Comparison of ENCODE assay signal across 9 cellular contexts in the genomic region with DNA sequence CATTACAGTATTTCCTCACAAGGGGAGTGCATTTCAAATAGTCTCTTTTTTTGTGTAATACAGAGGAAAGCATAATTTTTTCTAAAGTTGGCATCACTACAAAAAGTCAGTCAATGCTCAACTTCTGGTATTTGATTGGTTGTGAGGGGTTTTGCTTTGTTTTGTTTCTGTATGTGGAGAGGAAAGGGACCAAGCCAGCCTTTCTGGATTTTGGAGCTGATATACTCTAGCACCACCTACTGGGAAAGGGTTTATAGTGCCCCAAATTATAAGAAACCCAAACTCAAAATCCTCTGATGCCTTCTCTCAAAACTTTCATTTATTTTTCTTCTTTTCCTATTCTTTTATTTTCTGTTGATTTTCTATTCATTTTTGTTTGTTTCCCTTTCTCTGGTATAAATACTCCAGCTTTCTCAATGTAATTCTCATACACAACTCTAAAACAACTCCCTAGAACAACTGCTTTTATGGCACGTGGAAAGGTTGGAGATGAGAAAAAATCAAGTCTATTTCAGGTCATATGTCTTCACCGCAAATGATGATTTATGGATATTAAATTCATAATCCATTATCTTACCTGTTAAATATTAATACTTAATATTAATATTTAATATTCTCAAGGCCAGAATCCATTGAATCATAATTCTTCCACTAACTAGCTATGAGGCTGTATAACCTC.
DNase-seq lines count a peak whose midpoint lies in the region; ATAC-seq and TF ChIP-seq lines count a peak whose summit lies in the region.
"Had no signal": no experiment of that assay in that cellular context is flagged by ENCODE, and none has a peak within 500 bp of the region (broad histone marks: within the 10 kb centered on the region; RNA-seq: fewer than 3 reads in every experiment).

No MANE protein-coding gene starts in this region.

- no peak overlapping the region for H3K4me3 Mint-ChIP-seq in progenitor cell of endocrine pancreas (ENCODE audit: low read depth)

- no peak overlapping the region for H3K27ac Mint-ChIP-seq in progenitor cell of endocrine pancreas

- H3K27me3 ChIP-seq in KMS-11 (ENCODE audit: insufficient read depth, low read depth), result no peaks in the 10 kb centered on the region
- H3K27me3 ChIP-seq in effector memory CD4-positive, alpha-beta T cell (replicated peaks; ENCODE audit: control insufficient read depth, insufficient read depth, low read length, poor library complexity, severe bottlenecking), result peaks cover 3% of the 10 kb centered on the region

- H3K36me3 ChIP-seq in KMS-11 (ENCODE audit: insufficient read depth), result no peaks in the 10 kb centered on the region
- no peaks in the 10 kb centered on the region for H3K36me3 ChIP-seq in effector memory CD4-positive, alpha-beta T cell (ENCODE audit: control insufficient read depth, insufficient read depth, low read length)

- no peak overlapping the region for H3K4me3 ChIP-seq in KMS-11 (IDR thresholded peaks at IDR 0.05; ENCODE audit: insufficient read depth, low read depth, low read length)
- H3K4me3 ChIP-seq in effector memory CD4-positive, alpha-beta T cell (ENCODE audit: insufficient read depth, low read depth, low read length, poor library complexity, severe bottlenecking), result no peak overlapping the region

- peak; percentile 60 for DNase-seq in AG08396 (ENCODE audit: low spot score)
- DNase-seq in SKM-1 (lab: John Stamatoyannopoulos, UW; ENCODE audit: unreplicated experiment), result peak; percentile 3
- DNase-seq in fibroblast of the conjunctiva (ENCODE audit: low read depth), result peak; percentile 43
- no peak for DNase-seq in progenitor cell of endocrine pancreas (ENCODE audit: low spot score, unreplicated experiment)
- DNase-seq in islet precursor cell, result no peak
- DNase-seq in effector memory CD4-positive, alpha-beta T cell, result no peak

- peaks cover 3% of the 10 kb centered on the region for H3K4me1 Mint-ChIP-seq in progenitor cell of endocrine pancreas (ENCODE audit: low read depth)

- ATAC-seq in GM18505 (IDR thresholded peaks at IDR 0.05; ENCODE audit: unreplicated experiment), result peak; percentile 56

- no peak overlapping the region for H3K27ac ChIP-seq in KMS-11
- H3K27ac ChIP-seq in effector memory CD4-positive, alpha-beta T cell (ENCODE audit: insufficient read depth, low read length, poor library complexity, severe bottlenecking), result no peak overlapping the region
- H3K27ac ChIP-seq: epithelial cell of prostate had no signal

- H3K36me3 Mint-ChIP-seq in progenitor cell of endocrine pancreas (ENCODE audit: insufficient read depth), result no peaks in the 10 kb centered on the region

- H3K4me1 ChIP-seq in KMS-11 (ENCODE audit: low read depth, poor library complexity, severe bottlenecking), result no peaks in the 10 kb centered on the region
- no peaks in the 10 kb centered on the region for H3K4me1 ChIP-seq in effector memory CD4-positive, alpha-beta T cell (ENCODE audit: control insufficient read depth, insufficient read depth, low read length, poor library complexity, severe bottlenecking)

- no peaks in the 10 kb centered on the region for H4K20me1 ChIP-seq in KMS-11 (ENCODE audit: insufficient read depth)

- H3K9me3 Mint-ChIP-seq in progenitor cell of endocrine pancreas (ENCODE audit: low read depth), result no peaks in the 10 kb centered on the region

- H2AFZ ChIP-seq in KMS-11 (ENCODE audit: low read depth), result no peak overlapping the region

- no peaks in the 10 kb centered on the region for H3K79me2 ChIP-seq in KMS-11 (ENCODE audit: insufficient read depth, low read depth)

- no peak for TF ChIP-seq POLR2A in GM18505 (IDR thresholded peaks at IDR 0.05; ENCODE audit: borderline replicate concordance, extremely low read depth, insufficient read depth, insufficient read length)

- TF ChIP-seq CTCF in KMS-11 (conservative IDR thresholded peaks at IDR 0.05; ENCODE audit: low read depth, low read length) (peak; percentile 76), progenitor cell of endocrine pancreas (IDR thresholded peaks at IDR 0.05; ENCODE audit: unreplicated experiment) (peak; percentile 82)

- peaks cover 28% of the 10 kb centered on the region for H3K27me3 Mint-ChIP-seq in progenitor cell of endocrine pancreas

- no peak overlapping the region for H3K9ac ChIP-seq in KMS-11

- H3K9me3 ChIP-seq in effector memory CD4-positive, alpha-beta T cell (ENCODE audit: control insufficient read depth, low read length), result no peaks in the 10 kb centered on the region

- no peak overlapping the region for H3K4me2 ChIP-seq in KMS-11

Comparison
In these comparisons a context has a peak if more than half of its experiments do, and no peak if none do; other contexts are left out.
1. DNase-seq: peak in AG08396 (single experiment), SKM-1 (single experiment) and fibroblast of the conjunctiva (single experiment); none in progenitor cell of endocrine pancreas (single experiment), islet precursor cell (single experiment) and effector memory CD4-positive, alpha-beta T cell (0 of 3).